In genomic region chr1:18109756-18110597, GRCh38 we compare ENCODE assay signal across 9 cellular contexts. TPM values are rescaled to one million over a fixed set of nuclear protein-coding genes. Genes with fewer than 3 reads are reported as not detected.
DNase-seq lines count a peak whose midpoint lies in the region; ATAC-seq and TF ChIP-seq lines count a peak whose summit lies in the region.
"Had no signal": no experiment of that assay in that cellular context is flagged by ENCODE, and none has a peak within 500 bp of the region (broad histone marks: within the 10 kb centered on the region; RNA-seq: fewer than 3 reads in every experiment).

No MANE protein-coding gene starts in this region.

- peak overlapping the region; percentile 7 to 24 (median 17) for H3K4me3 ChIP-seq in stomach
- H3K4me3 ChIP-seq in effector memory CD4-positive, alpha-beta T cell (ENCODE audit: insufficient read depth, low read depth, low read length, poor library complexity, severe bottlenecking) = no peak overlapping the region

- peak overlapping the region; percentile 10 for H3K4me3 Mint-ChIP-seq in activated naive CD8-positive, alpha-beta T cell treated with anti-CD3 and anti-CD28 coated beads for 36 hours
- H3K4me3 Mint-ChIP-seq in natural killer cell treated with Interleukin-12 subunit alpha and Interleukin-12 subunit beta and Interleukin-15 and Interleukin-18, amount 100 ng/mL, for 72 hours = no peak overlapping the region

- H3K27ac Mint-ChIP-seq in activated naive CD8-positive, alpha-beta T cell treated with anti-CD3 and anti-CD28 coated beads for 36 hours = no peak overlapping the region
- H3K27ac Mint-ChIP-seq in natural killer cell treated with Interleukin-12 subunit alpha and Interleukin-12 subunit beta and Interleukin-15 and Interleukin-18, amount 100 ng/mL, for 72 hours = no peak overlapping the region

- TF ChIP-seq CTCF in stomach (IDR thresholded peaks at IDR 0.05) = no peak

- intact Hi-C loops in stomach (cut with DNase I; ENCODE audit: low total_unique reads) = no loop called here

- peaks cover 5% of the 10 kb centered on the region for H3K4me1 Mint-ChIP-seq in activated naive CD8-positive, alpha-beta T cell treated with anti-CD3 and anti-CD28 coated beads for 36 hours
- H3K4me1 Mint-ChIP-seq in natural killer cell treated with Interleukin-12 subunit alpha and Interleukin-12 subunit beta and Interleukin-15 and Interleukin-18, amount 100 ng/mL, for 72 hours (ENCODE audit: low read depth in 2 of 2) = peaks cover 9 to 17% of the 10 kb centered on the region in 2 donors

- H3K27me3 ChIP-seq in stomach = peaks cover 20 to 100% (median 89%) of the 10 kb centered on the region in 3 donors
- H3K27me3 ChIP-seq in effector memory CD4-positive, alpha-beta T cell (replicated peaks; ENCODE audit: control insufficient read depth, insufficient read depth, low read length, poor library complexity, severe bottlenecking) = peaks cover 18% of the 10 kb centered on the region

- H3K9me3 Mint-ChIP-seq in activated naive CD8-positive, alpha-beta T cell treated with anti-CD3 and anti-CD28 coated beads for 36 hours = no peaks in the 10 kb centered on the region
- no peaks in the 10 kb centered on the region for H3K9me3 Mint-ChIP-seq in natural killer cell treated with Interleukin-12 subunit alpha and Interleukin-12 subunit beta and Interleukin-15 and Interleukin-18, amount 100 ng/mL, for 72 hours

- no peaks in the 10 kb centered on the region for H3K9me3 ChIP-seq in stomach
- no peaks in the 10 kb centered on the region for H3K9me3 ChIP-seq in effector memory CD4-positive, alpha-beta T cell (ENCODE audit: control insufficient read depth, low read length)

- H3K27me3 Mint-ChIP-seq in activated naive CD8-positive, alpha-beta T cell treated with anti-CD3 and anti-CD28 coated beads for 36 hours = peaks cover 85% of the 10 kb centered on the region
- peaks cover 39 to 41% of the 10 kb centered on the region in 2 donors for H3K27me3 Mint-ChIP-seq in natural killer cell treated with Interleukin-12 subunit alpha and Interleukin-12 subunit beta and Interleukin-15 and Interleukin-18, amount 100 ng/mL, for 72 hours

- H3K36me3 Mint-ChIP-seq in activated naive CD8-positive, alpha-beta T cell treated with anti-CD3 and anti-CD28 coated beads for 36 hours = no peaks in the 10 kb centered on the region
- peaks cover 6% of the 10 kb centered on the region for H3K36me3 Mint-ChIP-seq in natural killer cell treated with Interleukin-12 subunit alpha and Interleukin-12 subunit beta and Interleukin-15 and Interleukin-18, amount 100 ng/mL, for 72 hours

- ATAC-seq in natural killer cell treated with Interleukin-12 subunit alpha and Interleukin-12 subunit beta and Interleukin-15 and Interleukin-18, amount 100 ng/mL, for 72 hours = no peak

- peaks cover 16 to 45% (median 31%) of the 10 kb centered on the region in 4 donors for H3K4me1 ChIP-seq in stomach
- peaks cover 5% of the 10 kb centered on the region for H3K4me1 ChIP-seq in effector memory CD4-positive, alpha-beta T cell (ENCODE audit: control insufficient read depth, insufficient read depth, low read length, poor library complexity, severe bottlenecking)

- TF ChIP-seq POLR2A in stomach (IDR thresholded peaks at IDR 0.05) = no peak

- no peak overlapping the region for H3K27ac ChIP-seq in stomach
- H3K27ac ChIP-seq in effector memory CD4-positive, alpha-beta T cell (ENCODE audit: insufficient read depth, low read length, poor library complexity, severe bottlenecking) = no peak overlapping the region

- peak; percentile 60 for DNase-seq in activated CD8-positive, alpha-beta memory T cell treated with anti-CD3 and anti-CD28 coated beads, Interleukin-2, amount 50 U/mL, for 48 hours
- no peak for DNase-seq in activated CD8-positive, alpha-beta memory T cell treated with anti-CD3 and anti-CD28 coated beads, Interleukin-2, amount 50 U/mL, for 4 hours
- DNase-seq in activated naive CD8-positive, alpha-beta T cell treated with anti-CD3 and anti-CD28 coated beads for 36 hours = peak; percentile 50
- peak; percentile 49 for DNase-seq in inferior parietal cortex (ENCODE audit: extremely low spot score)
- peak; percentile 36 for DNase-seq in stomach
- DNase-seq in natural killer cell treated with Interleukin-12 subunit alpha and Interleukin-12 subunit beta and Interleukin-15 and Interleukin-18, amount 100 ng/mL, for 72 hours (ENCODE audit: low spot score) = no peak
- no peak for DNase-seq in activated effector memory CD4-positive, alpha-beta T cell treated with Interleukin-2 at 50 U/mL for 16 hours
- no peak for DNase-seq in effector memory CD4-positive, alpha-beta T cell
- DNase-seq: DND-41 had no signal

- 2 to 3% (median 2%) methylated on average over 39 to 60 of the region's 60 CpGs for WGBS in stomach, 5 donors

- no peaks in the 10 kb centered on the region for H3K36me3 ChIP-seq in stomach
- H3K36me3 ChIP-seq in effector memory CD4-positive, alpha-beta T cell (ENCODE audit: control insufficient read depth, insufficient read depth, low read length) = no peaks in the 10 kb centered on the region

- no peak for TF ChIP-seq EP300 in stomach (IDR thresholded peaks at IDR 0.05)

RNA-seq across cellular contexts. Expression of gene IGSF21, which starts 2.4 kb away (rescaled TPM):
- not detected for total RNA-seq in activated naive CD8-positive, alpha-beta T cell treated with anti-CD3 and anti-CD28 coated beads for 36 hours
- 1 to 10 TPM in 3 of 5 donors, not detected in 2; 1.1 to 2.0 (median 1.2) TPM for total RNA-seq in stomach
- polyA plus RNA-seq in stomach = under 1 TPM in 2 of 3 donors, not detected in 1; 0.25 to 0.68 TPM
- not detected for total RNA-seq in natural killer cell treated with Interleukin-12 subunit alpha and Interleukin-12 subunit beta and Interleukin-15 and Interleukin-18, amount 100 ng/mL, for 72 hours

Comparison
In these comparisons a context has a peak if more than half of its experiments do, and no peak if none do; other contexts are left out.
1. DNase-seq: peak in activated CD8-positive, alpha-beta memory T cell treated with anti-CD3 and anti-CD28 coated beads, Interleukin-2, amount 50 U/mL, for 48 hours (single experiment), activated naive CD8-positive, alpha-beta T cell treated with anti-CD3 and anti-CD28 coated beads for 36 hours (single experiment), inferior parietal cortex (single experiment) and stomach (single experiment); none in activated CD8-positive, alpha-beta memory T cell treated with anti-CD3 and anti-CD28 coated beads, Interleukin-2, amount 50 U/mL, for 4 hours (single experiment), natural killer cell treated with Interleukin-12 subunit alpha and Interleukin-12 subunit beta and Interleukin-15 and Interleukin-18, amount 100 ng/mL, for 72 hours (single experiment), activated effector memory CD4-positive, alpha-beta T cell treated with Interleukin-2 at 50 U/mL for 16 hours (single experiment) and effector memory CD4-positive, alpha-beta T cell (0 of 3).